ENCODE assay signal across 1 cellular context in genomic region chr17:46783031-46783593, GRCh38.
TF ChIP-seq lines count a peak whose summit lies in the region.

No MANE protein-coding gene starts in this region.

TF ChIP-seq in HepG2, 621 proteins besides CTCF, POLR2A, EP300 and RAD21 (continued from another document and continues in another):
- no peak for TF ChIP-seq GRHL1 (CRISPR knock-in tag; conservative IDR thresholded peaks at IDR 0.05)
- TF ChIP-seq JUN (CRISPR knock-in tag; IDR thresholded peaks at IDR 0.05), result no peak
- no peak for TF ChIP-seq ZNF878 (CRISPR knock-in tag; IDR thresholded peaks at IDR 0.05)
- TF ChIP-seq ZNF792 (CRISPR knock-in tag; IDR thresholded peaks at IDR 0.05), result no peak
- TF ChIP-seq GATAD1 (CRISPR knock-in tag; IDR thresholded peaks at IDR 0.05), result 0 out of 2 replicates have a peak, but pooled peaks have one; percentile 8
- no peak for TF ChIP-seq ZNF207 (IDR thresholded peaks at IDR 0.05; ENCODE audit: borderline replicate concordance)
- no peak for TF ChIP-seq SSRP1 (CRISPR knock-in tag; IDR thresholded peaks at IDR 0.05)
- no peak for TF ChIP-seq ELF1 (CRISPR knock-in tag; IDR thresholded peaks at IDR 0.05)
- no peak for TF ChIP-seq ZNF580 (CRISPR knock-in tag; IDR thresholded peaks at IDR 0.05; ENCODE audit: borderline replicate concordance, low read depth)
- no peak for TF ChIP-seq NFYC (CRISPR knock-in tag; IDR thresholded peaks at IDR 0.05)
- no peak for TF ChIP-seq ATF5 (CRISPR knock-in tag; IDR thresholded peaks at IDR 0.05; ENCODE audit: low read depth)
- no peak for TF ChIP-seq AFF4 (CRISPR knock-in tag; IDR thresholded peaks at IDR 0.05)
- TF ChIP-seq NFKB2 (CRISPR knock-in tag; IDR thresholded peaks at IDR 0.05; ENCODE audit: borderline replicate concordance), result no peak
- TF ChIP-seq GPBP1L1 (CRISPR knock-in tag; IDR thresholded peaks at IDR 0.05), result no peak
- TF ChIP-seq GMEB1 (CRISPR knock-in tag; IDR thresholded peaks at IDR 0.05; ENCODE audit: borderline replicate concordance), result no peak
- TF ChIP-seq MXD4 (CRISPR knock-in tag; IDR thresholded peaks at IDR 0.05), result no peak
- TF ChIP-seq TAF15 (IDR thresholded peaks at IDR 0.05; ENCODE audit: low read depth, low read length, poor library complexity, severe bottlenecking), result no peak
- 0 out of 2 replicates have a peak, but pooled peaks have one; percentile 53 for TF ChIP-seq DNMT3B (CRISPR knock-in tag; conservative IDR thresholded peaks at IDR 0.05)
- TF ChIP-seq ARID5B (CRISPR knock-in tag; IDR thresholded peaks at IDR 0.05), result peak; percentile 84
- no peak for TF ChIP-seq NPAS2 (CRISPR knock-in tag; IDR thresholded peaks at IDR 0.05; ENCODE audit: borderline replicate concordance)
- TF ChIP-seq ZNF772 (CRISPR knock-in tag; IDR thresholded peaks at IDR 0.05), result peak; percentile 74
- no peak for TF ChIP-seq ZNF710 (CRISPR knock-in tag; IDR thresholded peaks at IDR 0.05; ENCODE audit: borderline replicate concordance)
- TF ChIP-seq ZBTB43 (CRISPR knock-in tag; conservative IDR thresholded peaks at IDR 0.05), result 0 out of 2 replicates have a peak, but pooled peaks have one; percentile 31
- no peak for TF ChIP-seq HOXA7 (CRISPR knock-in tag; IDR thresholded peaks at IDR 0.05)
- TF ChIP-seq ZBTB3 (CRISPR knock-in tag; IDR thresholded peaks at IDR 0.05; ENCODE audit: borderline replicate concordance, low read depth), result no peak
- TF ChIP-seq MLX (CRISPR knock-in tag; IDR thresholded peaks at IDR 0.05), result peak; percentile 97
- no peak for TF ChIP-seq SMYD3 (CRISPR knock-in tag; IDR thresholded peaks at IDR 0.05)
- peak; percentile 67; the same call in 1 of the 2 replicates for TF ChIP-seq IRF2 (CRISPR knock-in tag; IDR thresholded peaks at IDR 0.05)
- TF ChIP-seq CBFB (CRISPR knock-in tag; IDR thresholded peaks at IDR 0.05), result no peak
- TF ChIP-seq ZNF564 (CRISPR knock-in tag; IDR thresholded peaks at IDR 0.05), result no peak; the same call in 1 of the 2 replicates
- TF ChIP-seq NFE2L2 (IDR thresholded peaks at IDR 0.05; ENCODE audit: low read length), result no peak
- TF ChIP-seq ZGPAT (CRISPR knock-in tag; IDR thresholded peaks at IDR 0.05), result peak; percentile 50; the same call in 1 of the 2 replicates
- TF ChIP-seq AGO2 (optimal IDR thresholded peaks at IDR 0.05; ENCODE audit: low read depth, low read length), result no peak
- no peak for TF ChIP-seq ZBTB33 (CRISPR knock-in tag; IDR thresholded peaks at IDR 0.05)
- no peak for TF ChIP-seq ZNF12 (CRISPR knock-in tag; IDR thresholded peaks at IDR 0.05)
- no peak for TF ChIP-seq DMAP1 (CRISPR knock-in tag; IDR thresholded peaks at IDR 0.05)
- TF ChIP-seq U2AF2 (IDR thresholded peaks at IDR 0.05; ENCODE audit: low read depth, low read length), result no peak
